ENCODE assay signal across 21 cellular contexts in the genomic region with DNA sequence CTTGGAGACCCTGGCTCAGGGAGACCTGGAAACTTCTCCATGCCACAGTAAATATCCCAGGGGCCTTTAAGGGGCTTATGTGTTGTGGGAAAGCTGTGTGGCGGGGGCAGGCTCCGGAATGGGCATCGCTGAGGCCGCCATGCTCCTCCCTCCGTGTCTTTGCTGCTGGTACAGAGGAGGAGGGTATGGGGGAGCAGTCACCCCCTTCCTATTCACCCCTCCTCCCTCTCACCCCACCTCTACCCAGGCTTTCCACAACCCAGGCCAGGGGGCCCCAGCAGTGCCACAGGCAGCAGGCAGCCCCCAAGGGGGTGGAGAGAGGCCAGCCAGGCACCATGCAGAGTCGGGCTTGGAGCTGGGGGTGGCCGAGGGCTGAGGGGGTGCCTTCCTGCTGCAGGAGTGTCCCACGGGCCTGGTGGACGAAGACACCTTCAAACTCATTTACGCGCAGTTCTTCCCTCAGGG.
"Had no signal": no experiment of that assay in that cellular context is flagged by ENCODE, and none has a peak within 500 bp of the region (broad histone marks: within the 10 kb centered on the region; RNA-seq: fewer than 3 reads in every experiment).

No MANE protein-coding gene starts in this region.

- H3K4me3 ChIP-seq: body of pancreas, cardiac muscle cell, left lung, tibial artery, vagina had no signal

- H3K4me1 ChIP-seq: body of pancreas, left lung, tibial artery, vagina had no signal

- DNase-seq: activated B cell treated with CpG ODN at 0.5 μM for 24 hours; activated CD4-positive, alpha-beta memory T cell treated with anti-CD3 and anti-CD28 coated beads for 36 hours; activated CD4-positive, alpha-beta T cell treated with anti-CD3 and anti-CD28 coated beads for 4 hours; activated gamma-delta T cell; activated naive CD4-positive, alpha-beta T cell treated with anti-CD3 and anti-CD28 coated beads, Interleukin-2, amount 50 U/mL, for 16 hours; activated naive CD8-positive, alpha-beta T cell treated with anti-CD3 and anti-CD28 coated beads, Interleukin-2, amount 50 U/mL, for 24 hours; activated T-cell treated with anti-CD3 and anti-CD28 coated beads for 4 hours; effector CD4-positive, alpha-beta T cell; erythroblast; left lung; stimulated activated CD4-positive, alpha-beta T cell treated with anti-CD3 and anti-CD28 coated beads, Interleukin-4, amount 100 ng/mL, for 24 hours; stimulated activated naive CD4-positive, alpha-beta T cell treated with Interleukin-2 at 50 U/mL for 16 hours; substantia nigra; T1000 had no signal

- H3K36me3 Mint-ChIP-seq: activated CD4-positive, alpha-beta memory T cell treated with anti-CD3 and anti-CD28 coated beads for 36 hours had no signal

- ATAC-seq: activated naive CD8-positive, alpha-beta T cell treated with anti-CD3 and anti-CD28 coated beads, Interleukin-2, amount 50 U/mL, for 24 hours; body of pancreas; left lung had no signal

- H3K27ac ChIP-seq: body of pancreas, cardiac muscle cell, left lung, tibial artery, vagina had no signal

- H3K27me3 ChIP-seq: body of pancreas, cardiac muscle cell, tibial artery, vagina had no signal

- H3K9me3 ChIP-seq: body of pancreas, tibial artery, vagina had no signal

- H3K36me3 ChIP-seq: cardiac muscle cell, left lung had no signal

- H3K9me3 Mint-ChIP-seq: activated T-helper 1 cell treated with anti-CD3 and anti-CD28 coated beads, Interleukin-12 subunit alpha, Interleukin-12 subunit beta, Interleukin-2, Interleukin-4 antibody, amounts not matched to agents 30 ng/mL and 10 ng/mL and 1 ng/mL, durations not matched to agents 14 hours and 24 hours and 36 hours; dendritic cell treated with granulocyte-macrophage colony-stimulating factor and Interleukin-4, amounts not matched to agents 40 ng/mL and 50 ng/mL, for 4 days; nephron had no signal

- H3K4me3 Mint-ChIP-seq: activated B cell treated with CpG ODN at 0.5 μM for 24 hours; activated CD4-positive, alpha-beta memory T cell treated with anti-CD3 and anti-CD28 coated beads for 36 hours; activated naive CD8-positive, alpha-beta T cell treated with anti-CD3 and anti-CD28 coated beads, Interleukin-2, amount 50 U/mL, for 24 hours; activated T-helper 1 cell treated with anti-CD3 and anti-CD28 coated beads, Interleukin-12 subunit alpha, Interleukin-12 subunit beta, Interleukin-2, Interleukin-4 antibody, amounts not matched to agents 30 ng/mL and 10 ng/mL and 1 ng/mL, durations not matched to agents 14 hours and 24 hours and 36 hours; dendritic cell treated with granulocyte-macrophage colony-stimulating factor and Interleukin-4, amounts not matched to agents 40 ng/mL and 50 ng/mL, for 4 days; nephron had no signal

- H3K27ac Mint-ChIP-seq: activated B cell treated with CpG ODN at 0.5 μM for 24 hours; activated CD4-positive, alpha-beta memory T cell treated with anti-CD3 and anti-CD28 coated beads for 36 hours; activated naive CD8-positive, alpha-beta T cell treated with anti-CD3 and anti-CD28 coated beads, Interleukin-2, amount 50 U/mL, for 24 hours; activated T-helper 1 cell treated with anti-CD3 and anti-CD28 coated beads, Interleukin-12 subunit alpha, Interleukin-12 subunit beta, Interleukin-2, Interleukin-4 antibody, amounts not matched to agents 30 ng/mL and 10 ng/mL and 1 ng/mL, durations not matched to agents 14 hours and 24 hours and 36 hours; dendritic cell treated with granulocyte-macrophage colony-stimulating factor and Interleukin-4, amounts not matched to agents 40 ng/mL and 50 ng/mL, for 4 days; nephron had no signal

- H3K4me1 Mint-ChIP-seq: activated B cell treated with CpG ODN at 0.5 μM for 24 hours; activated naive CD8-positive, alpha-beta T cell treated with anti-CD3 and anti-CD28 coated beads, Interleukin-2, amount 50 U/mL, for 24 hours had no signal
